28 cellular contexts compared by ENCODE assay signal in genomic region chr7:108537229-108537628, GRCh38.
"Had no signal": no experiment of that assay in that cellular context is flagged by ENCODE, and none has a peak within 500 bp of the region (broad histone marks: within the 10 kb centered on the region; RNA-seq: fewer than 3 reads in every experiment).

No MANE protein-coding gene starts in this region.

- H3K79me2 ChIP-seq: parathyroid adenoma had no signal

- H3K27ac ChIP-seq: neural progenitor cell, ovary, parathyroid adenoma, psoas muscle, right lobe of liver, sigmoid colon, stomach, thoracic aorta, thyroid gland, tibial nerve, upper lobe of right lung, uterus had no signal

- H3K4me3 ChIP-seq: neural progenitor cell, ovary, psoas muscle, right lobe of liver, sigmoid colon, stomach, thoracic aorta, thyroid gland, tibial nerve, upper lobe of right lung, uterus had no signal

- H2AFZ ChIP-seq: neural progenitor cell, parathyroid adenoma had no signal

- H3K36me3 ChIP-seq: neural progenitor cell, ovary, right lobe of liver, sigmoid colon, stomach, thoracic aorta, thyroid gland, tibial nerve, upper lobe of right lung, uterus had no signal

- H3K9ac ChIP-seq: neural progenitor cell, parathyroid adenoma had no signal

- H3K4me2 ChIP-seq: neural progenitor cell had no signal

- H3K9me3 ChIP-seq: ovary, psoas muscle, right lobe of liver, sigmoid colon, stomach, thoracic aorta, thyroid gland, tibial nerve, upper lobe of right lung, uterus had no signal

- H3K27ac Mint-ChIP-seq: natural killer cell; nephron; neural progenitor cell; progenitor cell of endocrine pancreas; stimulated activated effector memory CD8-positive, alpha-beta T cell treated with anti-CD3 and anti-CD28 coated beads, Interleukin-12 subunit alpha, Interleukin-12 subunit beta, amount 100 ng/mL, for 72 hours; stimulated activated naive B cell treated with anti-CD40 and anti-IgM and Interleukin-4, amounts not matched to agents 10 μg/mL and 1 μg/mL and 100 μg/mL, for 72 hours; stimulated activated naive CD8-positive, alpha-beta T cell treated with anti-CD3 and anti-CD28 coated beads, Interleukin-15, Interleukin-2, amounts not matched to agents 100 ng/mL and 50 ng/mL, for 24 hours; type B pancreatic cell had no signal

- H3K27me3 ChIP-seq: neural progenitor cell, ovary, right lobe of liver, sigmoid colon, stomach, thyroid gland, tibial nerve, upper lobe of right lung, uterus had no signal

- ATAC-seq: natural killer cell; psoas muscle; right cardiac atrium; right lobe of liver; stimulated activated effector memory CD8-positive, alpha-beta T cell treated with anti-CD3 and anti-CD28 coated beads, Interleukin-12 subunit alpha, Interleukin-12 subunit beta, amount 100 ng/mL, for 72 hours; stimulated activated naive B cell treated with anti-CD40 and anti-IgM and Interleukin-4, amounts not matched to agents 10 μg/mL and 1 μg/mL and 100 μg/mL, for 72 hours; upper lobe of right lung had no signal

- H3K36me3 Mint-ChIP-seq: natural killer cell; neural progenitor cell; stimulated activated effector memory CD8-positive, alpha-beta T cell treated with anti-CD3 and anti-CD28 coated beads, Interleukin-12 subunit alpha, Interleukin-12 subunit beta, amount 100 ng/mL, for 72 hours; type B pancreatic cell had no signal

- DNase-seq: natural killer cell; occipital lobe; ovary; posterior cingulate gyrus; psoas muscle; right cardiac atrium; right lobe of liver; sigmoid colon; small intestine; stimulated activated CD4-positive, alpha-beta T cell treated with anti-CD3 and anti-CD28 coated beads, Interleukin-15, amount 100 ng/mL, for 24 hours; stimulated activated CD4-positive, alpha-beta T cell treated with anti-CD3 and anti-CD28 coated beads, Interleukin-2, amount 100 ng/mL, for 24 hours; stimulated activated CD4-positive, alpha-beta T cell treated with anti-CD3 and anti-CD28 coated beads, Interleukin-2, amount 100 ng/mL, for 48 hours; stimulated activated CD4-positive, alpha-beta T cell treated with anti-CD3 and anti-CD28 coated beads, Interleukin-4, amount 100 ng/mL, for 24 hours; stimulated activated naive B cell treated with anti-CD40 and anti-IgM and Interleukin-4, amounts not matched to agents 10 μg/mL and 1 μg/mL and 100 μg/mL, for 72 hours; stimulated activated naive CD4-positive, alpha-beta T cell treated with Interleukin-2 at 50 U/mL for 16 hours; stomach; thyroid gland; upper lobe of right lung; uterus had no signal

- H3K27me3 Mint-ChIP-seq: progenitor cell of endocrine pancreas; stimulated activated naive B cell treated with anti-CD40 and anti-IgM and Interleukin-4, amounts not matched to agents 10 μg/mL and 1 μg/mL and 100 μg/mL, for 72 hours; stimulated activated naive CD8-positive, alpha-beta T cell treated with anti-CD3 and anti-CD28 coated beads, Interleukin-15, Interleukin-2, amounts not matched to agents 100 ng/mL and 50 ng/mL, for 24 hours had no signal

- H3K9me3 Mint-ChIP-seq: natural killer cell; nephron; neural progenitor cell; stimulated activated effector memory CD8-positive, alpha-beta T cell treated with anti-CD3 and anti-CD28 coated beads, Interleukin-12 subunit alpha, Interleukin-12 subunit beta, amount 100 ng/mL, for 72 hours; stimulated activated naive CD8-positive, alpha-beta T cell treated with anti-CD3 and anti-CD28 coated beads, Interleukin-15, Interleukin-2, amounts not matched to agents 100 ng/mL and 50 ng/mL, for 24 hours; type B pancreatic cell had no signal

- H3K4me1 ChIP-seq: parathyroid adenoma, psoas muscle, sigmoid colon, stomach, thyroid gland, tibial nerve, upper lobe of right lung, uterus had no signal

- H3K4me3 Mint-ChIP-seq: natural killer cell; nephron; neural progenitor cell; stimulated activated effector memory CD8-positive, alpha-beta T cell treated with anti-CD3 and anti-CD28 coated beads, Interleukin-12 subunit alpha, Interleukin-12 subunit beta, amount 100 ng/mL, for 72 hours; stimulated activated naive B cell treated with anti-CD40 and anti-IgM and Interleukin-4, amounts not matched to agents 10 μg/mL and 1 μg/mL and 100 μg/mL, for 72 hours; stimulated activated naive CD8-positive, alpha-beta T cell treated with anti-CD3 and anti-CD28 coated beads, Interleukin-15, Interleukin-2, amounts not matched to agents 100 ng/mL and 50 ng/mL, for 24 hours; type B pancreatic cell had no signal

- H3K4me1 Mint-ChIP-seq: natural killer cell; nephron; neural progenitor cell; stimulated activated effector memory CD8-positive, alpha-beta T cell treated with anti-CD3 and anti-CD28 coated beads, Interleukin-12 subunit alpha, Interleukin-12 subunit beta, amount 100 ng/mL, for 72 hours had no signal

- FAIRE-seq: small intestine had no signal
